In genomic region chr12:7755673-7756072, GRCh38 we compare ENCODE assay signal across 10 cellular contexts. TPM values are rescaled to one million over a fixed set of nuclear protein-coding genes. Genes with fewer than 3 reads are reported as not detected.
DNase-seq lines count a peak whose midpoint lies in the region; ATAC-seq and TF ChIP-seq lines count a peak whose summit lies in the region.
"Not testable (repeated sequence)": the region's sequence is repeated elsewhere in the genome, so short reads cannot be mapped to it uniquely, and the experiment has no call there.
"Had no signal": no experiment of that assay in that cellular context is flagged by ENCODE, and none has a peak within 500 bp of the region (broad histone marks: within the 10 kb centered on the region; RNA-seq: fewer than 3 reads in every experiment).

No MANE protein-coding gene starts in this region.

- H3K4me1 ChIP-seq in CD8-positive, alpha-beta T cell (ENCODE audit: insufficient read depth, low read length) = not testable (repeated sequence)

- not testable (repeated sequence) for H3K27me3 Mint-ChIP-seq in CD8-positive, alpha-beta T cell (ENCODE audit: low read depth); activated CD4-positive, alpha-beta T cell treated with anti-CD3 and anti-CD28 coated beads, Interleukin-2, amount 10 ng/mL, durations not matched to agents 7 days and 5 days; activated naive CD4-positive, alpha-beta T cell treated with anti-CD3 and anti-CD28 coated beads for 36 hours (ENCODE audit: low read depth); chondrocyte (ENCODE audit: low read depth)

- not testable (repeated sequence) for TF ChIP-seq CTCF in CD8-positive, alpha-beta T cell (IDR thresholded peaks at IDR 0.05); chondrocyte (IDR thresholded peaks at IDR 0.05)

- not testable (repeated sequence) for H3K27me3 ChIP-seq in CD8-positive, alpha-beta T cell (ENCODE audit: insufficient read depth, low read length)

- H3K36me3 ChIP-seq in CD8-positive, alpha-beta T cell (ENCODE audit: insufficient read depth, low read length) = not testable (repeated sequence)

- POLR2A ChIA-PET in CD8-positive, alpha-beta T cell (lab: Charles Lee); activated CD4-positive, alpha-beta T cell treated with anti-CD3 and anti-CD28 coated beads, Interleukin-2, amount 10 ng/mL, durations not matched to agents 7 days and 5 days (lab: Charles Lee): not testable (repeated sequence)

- H3K4me1 Mint-ChIP-seq in CD8-positive, alpha-beta T cell (ENCODE audit: low read depth); activated CD4-positive, alpha-beta T cell treated with anti-CD3 and anti-CD28 coated beads, Interleukin-2, amount 10 ng/mL, durations not matched to agents 7 days and 5 days; activated naive CD4-positive, alpha-beta T cell treated with anti-CD3 and anti-CD28 coated beads for 36 hours (ENCODE audit: low read depth); chondrocyte (ENCODE audit: low read depth); stimulated activated effector memory CD8-positive, alpha-beta T cell treated with anti-CD3 and anti-CD28 coated beads, Interleukin-12 subunit alpha, Interleukin-12 subunit beta, amount 100 ng/mL, for 72 hours: not testable (repeated sequence)

- H3K4me3 Mint-ChIP-seq in CD8-positive, alpha-beta T cell = peak overlapping the region; percentile 44
- H3K4me3 Mint-ChIP-seq in activated CD4-positive, alpha-beta T cell treated with anti-CD3 and anti-CD28 coated beads, Interleukin-2, amount 10 ng/mL, durations not matched to agents 7 days and 5 days = peak overlapping the region; percentile 38
- H3K4me3 Mint-ChIP-seq in activated naive CD4-positive, alpha-beta T cell treated with anti-CD3 and anti-CD28 coated beads for 36 hours; chondrocyte (ENCODE audit: unreplicated experiment): not testable (repeated sequence)
- H3K4me3 Mint-ChIP-seq in stimulated activated effector memory CD8-positive, alpha-beta T cell treated with anti-CD3 and anti-CD28 coated beads, Interleukin-12 subunit alpha, Interleukin-12 subunit beta, amount 100 ng/mL, for 72 hours = peak overlapping the region; percentile 47

- CTCF ChIA-PET in CD8-positive, alpha-beta T cell (lab: Charles Lee); activated CD4-positive, alpha-beta T cell treated with anti-CD3 and anti-CD28 coated beads, Interleukin-2, amount 10 ng/mL, durations not matched to agents 7 days and 5 days (lab: Charles Lee): not testable (repeated sequence)
- CTCF ChIA-PET in activated naive CD4-positive, alpha-beta T cell treated with anti-CD3 and anti-CD28 coated beads for 36 hours (lab: Charles Lee) = interaction anchor here (0.7 kb wide), 1 partner anchor 524 kb away, joined by 3 read pairs; no protein-coding TSS in a partner anchor

- not testable (repeated sequence) for H3K27ac Mint-ChIP-seq in CD8-positive, alpha-beta T cell; activated naive CD4-positive, alpha-beta T cell treated with anti-CD3 and anti-CD28 coated beads for 36 hours; chondrocyte (ENCODE audit: unreplicated experiment)
- H3K27ac Mint-ChIP-seq in activated CD4-positive, alpha-beta T cell treated with anti-CD3 and anti-CD28 coated beads, Interleukin-2, amount 10 ng/mL, durations not matched to agents 7 days and 5 days = peak overlapping the region; percentile 83
- peak overlapping the region; percentile 63 for H3K27ac Mint-ChIP-seq in stimulated activated effector memory CD8-positive, alpha-beta T cell treated with anti-CD3 and anti-CD28 coated beads, Interleukin-12 subunit alpha, Interleukin-12 subunit beta, amount 100 ng/mL, for 72 hours

- intact Hi-C loops in CD8-positive, alpha-beta T cell (cut with DNase I, micrococcal nuclease); activated naive CD4-positive, alpha-beta T cell treated with anti-CD3 and anti-CD28 coated beads for 36 hours (cut with micrococcal nuclease): not testable (repeated sequence)

- H3K9me3 ChIP-seq in CD8-positive, alpha-beta T cell (ENCODE audit: low read length) = not testable (repeated sequence)

- not testable (repeated sequence) for H3K27ac ChIP-seq in CD8-positive, alpha-beta T cell (ENCODE audit: low read depth, low read length)

- not testable (repeated sequence) for H3K4me3 ChIP-seq in CD8-positive, alpha-beta T cell (ENCODE audit: low read depth, low read length)

- ATAC-seq in CD8-positive, alpha-beta T cell = not testable (repeated sequence)
- ATAC-seq in stimulated activated effector memory CD8-positive, alpha-beta T cell treated with anti-CD3 and anti-CD28 coated beads, Interleukin-12 subunit alpha, Interleukin-12 subunit beta, amount 100 ng/mL, for 72 hours = peak; percentile 36

- not testable (repeated sequence) for H3K9me3 Mint-ChIP-seq in CD8-positive, alpha-beta T cell; activated CD4-positive, alpha-beta T cell treated with anti-CD3 and anti-CD28 coated beads, Interleukin-2, amount 10 ng/mL, durations not matched to agents 7 days and 5 days; activated naive CD4-positive, alpha-beta T cell treated with anti-CD3 and anti-CD28 coated beads for 36 hours; chondrocyte (ENCODE audit: low read depth); stimulated activated effector memory CD8-positive, alpha-beta T cell treated with anti-CD3 and anti-CD28 coated beads, Interleukin-12 subunit alpha, Interleukin-12 subunit beta, amount 100 ng/mL, for 72 hours

- H3K36me3 Mint-ChIP-seq in CD8-positive, alpha-beta T cell; activated CD4-positive, alpha-beta T cell treated with anti-CD3 and anti-CD28 coated beads, Interleukin-2, amount 10 ng/mL, durations not matched to agents 7 days and 5 days (ENCODE audit: low read depth); activated naive CD4-positive, alpha-beta T cell treated with anti-CD3 and anti-CD28 coated beads for 36 hours (ENCODE audit: low read depth); chondrocyte (ENCODE audit: low read depth); stimulated activated effector memory CD8-positive, alpha-beta T cell treated with anti-CD3 and anti-CD28 coated beads, Interleukin-12 subunit alpha, Interleukin-12 subunit beta, amount 100 ng/mL, for 72 hours: not testable (repeated sequence)

- DNase-seq in CD8-positive, alpha-beta T cell = peak in 1 of 7 experiments; percentile 12
- DNase-seq in RPMI8226 (peak; percentile 39), chondrocyte (ENCODE audit: low spot score) (peak; percentile 12)
- DNase-seq in activated CD4-positive, alpha-beta T cell treated with anti-CD3 and anti-CD28 coated beads, Interleukin-2, amount 10 ng/mL, durations not matched to agents 7 days and 5 days = peak; percentile 46
- peak; percentile 20 for DNase-seq in activated naive CD4-positive, alpha-beta T cell treated with anti-CD3 and anti-CD28 coated beads for 36 hours
- DNase-seq in stimulated activated effector memory CD8-positive, alpha-beta T cell treated with anti-CD3 and anti-CD28 coated beads, Interleukin-12 subunit alpha, Interleukin-12 subunit beta, amount 100 ng/mL, for 72 hours (ENCODE audit: low spot score in 2 of 2) = peak in 1 of 2 donors; percentile 54

RNA-seq across cellular contexts. Expression of gene CLEC4C, which starts 8.5 kb away (rescaled TPM):
- total RNA-seq in CD8-positive, alpha-beta T cell = not detected
- not detected for total RNA-seq in activated CD4-positive, alpha-beta T cell treated with anti-CD3 and anti-CD28 coated beads, Interleukin-2, amount 10 ng/mL, durations not matched to agents 7 days and 5 days
- total RNA-seq in activated naive CD4-positive, alpha-beta T cell treated with anti-CD3 and anti-CD28 coated beads for 36 hours = not detected
- total RNA-seq in chondrocyte = not detected in 3 replicates
- total RNA-seq: Caco-2, HFFc6, M059J had no signal

RNA-seq across cellular contexts. Expression of gene NANOGNB, which starts 9.3 kb away (rescaled TPM):
- total RNA-seq in CD8-positive, alpha-beta T cell = not detected
- not detected for total RNA-seq in activated CD4-positive, alpha-beta T cell treated with anti-CD3 and anti-CD28 coated beads, Interleukin-2, amount 10 ng/mL, durations not matched to agents 7 days and 5 days
- not detected for total RNA-seq in activated naive CD4-positive, alpha-beta T cell treated with anti-CD3 and anti-CD28 coated beads for 36 hours
- not detected in 3 replicates for total RNA-seq in chondrocyte
- total RNA-seq: Caco-2, H7, HFFc6, M059J had no signal

RNA-seq across cellular contexts. Expression of gene NANOG, which starts 33.5 kb away (rescaled TPM):
- total RNA-seq in CD8-positive, alpha-beta T cell = not detected
- total RNA-seq in activated CD4-positive, alpha-beta T cell treated with anti-CD3 and anti-CD28 coated beads, Interleukin-2, amount 10 ng/mL, durations not matched to agents 7 days and 5 days = not detected
- total RNA-seq in activated naive CD4-positive, alpha-beta T cell treated with anti-CD3 and anti-CD28 coated beads for 36 hours = not detected
- total RNA-seq in chondrocyte = not detected in 3 replicates
- total RNA-seq: Caco-2, HFFc6, M059J had no signal

RNA-seq across cellular contexts. Expression of gene DPPA3, which starts 44.4 kb away (rescaled TPM):
- total RNA-seq in CD8-positive, alpha-beta T cell = not detected
- total RNA-seq in activated CD4-positive, alpha-beta T cell treated with anti-CD3 and anti-CD28 coated beads, Interleukin-2, amount 10 ng/mL, durations not matched to agents 7 days and 5 days = not detected
- not detected for total RNA-seq in activated naive CD4-positive, alpha-beta T cell treated with anti-CD3 and anti-CD28 coated beads for 36 hours
- total RNA-seq in chondrocyte = not detected in 3 replicates
- total RNA-seq: HFFc6, M059J had no signal
